ENCODE assay signal across 8 cellular contexts in the genomic region with DNA sequence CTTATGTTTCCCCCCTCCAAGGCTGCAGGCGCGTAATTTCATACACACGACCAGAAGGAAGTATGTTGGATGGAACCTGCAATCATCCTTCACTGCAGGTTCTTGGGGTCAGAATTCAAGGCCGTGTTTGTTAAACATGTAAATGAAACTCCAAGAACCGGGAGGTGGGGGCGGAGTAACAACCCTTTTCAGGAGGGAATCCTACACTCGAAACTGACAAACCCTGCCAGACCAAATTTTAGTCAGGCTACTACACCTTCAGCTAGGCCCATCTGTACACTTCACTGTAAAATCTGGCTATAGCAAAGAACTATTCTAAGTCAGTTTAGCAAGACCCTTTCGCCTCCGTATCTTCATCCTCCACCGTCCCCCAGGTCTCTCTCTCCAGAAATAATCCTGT. TPM values are rescaled to one million over a fixed set of nuclear protein-coding genes. Genes with fewer than 3 reads are reported as not detected.
DNase-seq lines count a peak whose midpoint lies in the region; ATAC-seq and TF ChIP-seq lines count a peak whose summit lies in the region.

No MANE protein-coding gene starts in this region.

- TF ChIP-seq CTCF in left ventricle myocardium inferior (IDR thresholded peaks at IDR 0.05; ENCODE audit: borderline replicate concordance) (no peak), ascending aorta (IDR thresholded peaks at IDR 0.05) (no peak), lower lobe of right lung (IDR thresholded peaks at IDR 0.05) (no peak), upper lobe of left lung (IDR thresholded peaks at IDR 0.05) (no peak), testis (IDR thresholded peaks at IDR 0.05) (no peak)

- no peaks in the 10 kb centered on the region for H3K9me3 ChIP-seq in left ventricle myocardium inferior (replicated peaks)
- H3K9me3 ChIP-seq in ascending aorta, result no peaks in the 10 kb centered on the region
- no peaks in the 10 kb centered on the region for H3K9me3 ChIP-seq in lower lobe of right lung
- H3K9me3 ChIP-seq in upper lobe of left lung, result peaks cover 0 to 5% (median 1%) of the 10 kb centered on the region in 4 donors
- H3K9me3 ChIP-seq in testis, result no peaks in the 10 kb centered on the region

- H3K4me3 ChIP-seq in left ventricle myocardium inferior (peak overlapping the region; percentile 82), ascending aorta (peak overlapping the region; percentile 79 to 88), lower lobe of right lung (peak overlapping the region; percentile 90), upper lobe of left lung (peak overlapping the region in 3 of 4 donors; percentile 76 to 96 (median 96)), testis (peak overlapping the region in 1 of 2 donors; percentile 78)

- 49 to 68% methylated on average over 9 to 10 of the region's 10 CpGs for whole genome bisulfite sequencing in upper lobe of left lung, 2 donors
- 38 to 43% methylated on average over 10 of the region's 10 CpGs for WGBS in testis, 2 donors

- H3K4me1 ChIP-seq in left ventricle myocardium inferior (peaks cover 20% of the 10 kb centered on the region), ascending aorta (peaks cover 0 to 8% of the 10 kb centered on the region in 2 donors), lower lobe of right lung (peaks cover 12% of the 10 kb centered on the region), upper lobe of left lung (peaks cover 6 to 16% (median 10%) of the 10 kb centered on the region in 4 donors), testis (no peaks in the 10 kb centered on the region)

- TF ChIP-seq POLR2A in upper lobe of left lung (IDR thresholded peaks at IDR 0.05), result no peak
- TF ChIP-seq POLR2A in testis (IDR thresholded peaks at IDR 0.05), result no peak

- no peak for TF ChIP-seq EP300 in upper lobe of left lung (IDR thresholded peaks at IDR 0.05)

- intact Hi-C loops in left ventricle myocardium inferior (cut with micrococcal nuclease), result no loop called here
- intact Hi-C loops in left ventricle myocardium superior (cut with micrococcal nuclease), result no loop called here
- intact Hi-C loops in ascending aorta (cut with DNase I), result no loop called here
- intact Hi-C loops in lower lobe of right lung (cut with DNase I), result no loop called here
- intact Hi-C loops in testis (cut with DNase I; ENCODE audit: low total_unique reads), result no loop called here

- no peak for DNase-seq in left ventricle myocardium inferior
- DNase-seq in left ventricle myocardium superior, result no peak
- DNase-seq in ascending aorta (ENCODE audit: low spot score in 2 of 2), result no peak
- DNase-seq in lower lobe of right lung, result no peak
- no peak for DNase-seq in upper lobe of left lung
- DNase-seq in testis, result no peak
- DNase-seq in HT-29 (ENCODE audit: low spot score), result no peak
- no peak for DNase-seq in NK-92 (lab: John Stamatoyannopoulos, UW; ENCODE audit: unreplicated experiment)

- ATAC-seq in left ventricle myocardium superior (no peak), lower lobe of right lung (no peak), upper lobe of left lung (ENCODE audit: low FRiP score in 2 of 2) (no peak)

- H3K27me3 ChIP-seq in left ventricle myocardium inferior (ENCODE audit: low read depth), result no peaks in the 10 kb centered on the region
- H3K27me3 ChIP-seq in ascending aorta, result no peaks in the 10 kb centered on the region
- H3K27me3 ChIP-seq in lower lobe of right lung (ENCODE audit: low read depth), result no peaks in the 10 kb centered on the region
- H3K27me3 ChIP-seq in upper lobe of left lung, result no peaks in the 10 kb centered on the region
- no peaks in the 10 kb centered on the region for H3K27me3 ChIP-seq in testis

- peak overlapping the region; percentile 87 for H3K27ac ChIP-seq in left ventricle myocardium inferior (replicated peaks)
- no peak overlapping the region for H3K27ac ChIP-seq in ascending aorta
- H3K27ac ChIP-seq in lower lobe of right lung, result no peak overlapping the region
- peak overlapping the region in 1 of 4 donors; percentile 85 for H3K27ac ChIP-seq in upper lobe of left lung
- H3K27ac ChIP-seq in testis, result no peak overlapping the region

- H3K36me3 ChIP-seq in left ventricle myocardium inferior, result peaks cover 14% of the 10 kb centered on the region
- peaks cover 0 to 10% of the 10 kb centered on the region in 2 donors for H3K36me3 ChIP-seq in ascending aorta
- H3K36me3 ChIP-seq in lower lobe of right lung, result no peaks in the 10 kb centered on the region
- no peaks in the 10 kb centered on the region for H3K36me3 ChIP-seq in upper lobe of left lung
- no peaks in the 10 kb centered on the region for H3K36me3 ChIP-seq in testis (ENCODE audit: low read depth, missing control alignments)

RNA-seq across cellular contexts. Expression of a gene that starts 1.2 kb away (rescaled TPM):
- total RNA-seq in left ventricle myocardium inferior (6.6 TPM), left ventricle myocardium superior (9.3 TPM), ascending aorta (1.8 TPM), lower lobe of right lung (6.7 TPM), upper lobe of left lung (10 to 100 TPM in 1 of 6 donors, 1 to 10 TPM in 5; 2.3 to 10.8 (median 4.8) TPM), testis (10 to 100 TPM in 1 of 2 donors, 1 to 10 TPM in 1; 7.7 to 10.2 TPM)
- polyA plus RNA-seq in testis (ENCODE audit: insufficient read depth, low read depth, low replicate concordance), result 9.6 TPM
- 0.10 and 0.46 TPM in 2 replicates for total RNA-seq in HT-29 (2014; rRNA removed; shearing (Covaris generic))
